1 cellular context compared by ENCODE assay signal in genomic region chr3:165807937-165808336, GRCh38. TPM values are rescaled to one million over a fixed set of nuclear protein-coding genes. Genes with fewer than 3 reads are reported as not detected.
"Had no signal": no experiment of that assay in that cellular context is flagged by ENCODE, and none has a peak within 500 bp of the region (broad histone marks: within the 10 kb centered on the region; RNA-seq: fewer than 3 reads in every experiment).

No MANE protein-coding gene starts in this region.

RNA-seq across cellular contexts. Expression of gene BCHE, which starts 29.3 kb away (rescaled TPM):
- total RNA-seq: G401 had no signal
